Comparison of ENCODE assay signal across 24 cellular contexts in the genomic region with DNA sequence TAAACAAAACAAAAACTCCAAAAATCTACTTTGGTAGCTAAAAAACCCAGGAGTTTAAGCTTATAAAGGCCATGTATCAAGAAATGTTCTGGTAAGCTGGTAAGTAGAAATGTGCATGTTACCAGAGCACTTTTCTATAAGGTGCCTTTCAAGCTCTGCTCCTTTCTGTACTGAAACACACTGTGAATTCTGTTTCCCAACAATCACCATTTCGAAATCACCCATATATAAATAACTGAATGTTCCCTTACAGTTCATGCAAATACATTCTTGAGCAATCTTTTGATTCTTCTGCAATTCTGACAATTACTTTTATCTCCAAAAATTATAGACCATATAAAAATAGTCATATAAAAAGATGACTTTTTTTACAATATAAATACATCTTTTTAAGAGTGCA.
"Had no signal": no experiment of that assay in that cellular context is flagged by ENCODE, and none has a peak within 500 bp of the region (broad histone marks: within the 10 kb centered on the region; RNA-seq: fewer than 3 reads in every experiment).

No MANE protein-coding gene starts in this region.

- H3K4me3 Mint-ChIP-seq: activated CD4-positive, alpha-beta T cell treated with anti-CD3 and anti-CD28 coated beads, Interleukin-2, amount 10 ng/mL, durations not matched to agents 24 days and 14 days; activated CD8-positive, alpha-beta T cell treated with anti-CD3 and anti-CD28 coated beads, Interleukin-2, amount 10 ng/mL, durations not matched to agents 7 days and 5 days; activated naive CD4-positive, alpha-beta T cell treated with anti-CD3 and anti-CD28 coated beads, Interleukin-2, amount 50 U/mL, for 24 hours; naive thymus-derived CD4-positive, alpha-beta T cell; T-helper 2 cell treated with Interferon-gamma antibody and Interleukin-4, amounts not matched to agents 5 μg/mL and 100 μg/mL, for 36 hours had no signal

- H3K27me3 ChIP-seq: adrenal gland, colonic mucosa, gastroesophageal sphincter, tibial nerve, uterus had no signal

- H3K4me1 ChIP-seq: adrenal gland, colonic mucosa, gastroesophageal sphincter, uterus had no signal

- H3K4me3 ChIP-seq: adrenal gland, colonic mucosa, gastroesophageal sphincter, mucosa of descending colon, tibial nerve, uterus had no signal

- H3K4me1 Mint-ChIP-seq: activated CD4-positive, alpha-beta T cell treated with anti-CD3 and anti-CD28 coated beads, Interleukin-2, amount 10 ng/mL, durations not matched to agents 24 days and 14 days; activated naive CD4-positive, alpha-beta T cell treated with anti-CD3 and anti-CD28 coated beads, Interleukin-2, amount 50 U/mL, for 24 hours; naive thymus-derived CD4-positive, alpha-beta T cell had no signal

- H3K36me3 Mint-ChIP-seq: activated naive CD4-positive, alpha-beta T cell treated with anti-CD3 and anti-CD28 coated beads, Interleukin-2, amount 50 U/mL, for 24 hours; naive thymus-derived CD4-positive, alpha-beta T cell had no signal

- ATAC-seq: activated CD8-positive, alpha-beta T cell treated with anti-CD3 and anti-CD28 coated beads, Interleukin-2, amount 10 ng/mL, durations not matched to agents 7 days and 5 days; gastroesophageal sphincter; left lobe of liver; mucosa of descending colon; naive thymus-derived CD4-positive, alpha-beta T cell had no signal

- H3K36me3 ChIP-seq: adrenal gland, colonic mucosa, gastroesophageal sphincter, tibial nerve, uterus had no signal

- DNase-seq: activated CD4-positive, alpha-beta T cell treated with anti-CD3 and anti-CD28 coated beads, Interleukin-2, amount 10 ng/mL, durations not matched to agents 24 days and 14 days; activated CD4-positive, CD25-positive, alpha-beta regulatory T cell; activated CD8-positive, alpha-beta memory T cell treated with anti-CD3 and anti-CD28 coated beads, Interleukin-2, amount 50 U/mL, for 4 hours; activated CD8-positive, alpha-beta T cell treated with anti-CD3 and anti-CD28 coated beads, Interleukin-2, amount 10 ng/mL, durations not matched to agents 7 days and 5 days; activated effector memory CD4-positive, alpha-beta T cell treated with anti-CD3 and anti-CD28 coated beads, Interleukin-2, amount 50 U/mL, for 16 hours; activated T-cell treated with anti-CD3 and anti-CD28 coated beads, Interleukin-2, amount 50 U/mL, for 48 hours; adrenal gland; caudate nucleus; colonic mucosa; effector CD4-positive, alpha-beta T cell; mammary epithelial cell; mucosa of descending colon; naive thymus-derived CD4-positive, alpha-beta T cell; posterior cingulate gyrus; small intestine; stimulated activated CD4-positive, alpha-beta T cell treated with anti-CD3 and anti-CD28 coated beads, Interleukin-4, amount 100 ng/mL, for 24 hours; stimulated activated naive CD4-positive, alpha-beta T cell; uterus had no signal

- H3K9me3 ChIP-seq: adrenal gland, colonic mucosa, gastroesophageal sphincter, mucosa of descending colon, tibial nerve, uterus had no signal

- H3K27me3 Mint-ChIP-seq: activated CD4-positive, alpha-beta T cell treated with anti-CD3 and anti-CD28 coated beads, Interleukin-2, amount 10 ng/mL, durations not matched to agents 24 days and 14 days; activated naive CD4-positive, alpha-beta T cell treated with anti-CD3 and anti-CD28 coated beads, Interleukin-2, amount 50 U/mL, for 24 hours; naive thymus-derived CD4-positive, alpha-beta T cell had no signal

- H3K27ac ChIP-seq: adrenal gland, colonic mucosa, epithelial cell of prostate, gastroesophageal sphincter, tibial nerve, uterus had no signal

- H3K27ac Mint-ChIP-seq: activated CD4-positive, alpha-beta T cell treated with anti-CD3 and anti-CD28 coated beads, Interleukin-2, amount 10 ng/mL, durations not matched to agents 24 days and 14 days; activated CD8-positive, alpha-beta T cell treated with anti-CD3 and anti-CD28 coated beads, Interleukin-2, amount 10 ng/mL, durations not matched to agents 7 days and 5 days; activated naive CD4-positive, alpha-beta T cell treated with anti-CD3 and anti-CD28 coated beads, Interleukin-2, amount 50 U/mL, for 24 hours; naive thymus-derived CD4-positive, alpha-beta T cell; T-helper 2 cell treated with Interferon-gamma antibody and Interleukin-4, amounts not matched to agents 5 μg/mL and 100 μg/mL, for 36 hours had no signal
